In genomic region chrX:68685722-68686683, GRCh38 we compare ENCODE assay signal across 8 cellular contexts. TPM values are rescaled to one million over a fixed set of nuclear protein-coding genes. Genes with fewer than 3 reads are reported as not detected.
DNase-seq lines count a peak whose midpoint lies in the region; ATAC-seq and TF ChIP-seq lines count a peak whose summit lies in the region.

No MANE protein-coding gene starts in this region.

- no peak for DNase-seq in AG09319 (ENCODE audit: extremely low read depth, low read depth)
- no peak for DNase-seq in activated T-cell treated with anti-CD3 and anti-CD28 coated beads, Interleukin-2, amount 50 U/mL, for 4 hours
- peak; percentile 71 for DNase-seq in left cardiac atrium
- no peak for DNase-seq in skeletal muscle cell (ENCODE audit: low read depth)
- DNase-seq in DMS153 treated with DMSO at 0.1 percent for 48 hours (lab: John Stamatoyannopoulos, UW; ENCODE audit: unreplicated experiment), result no peak

- H3K9me3 Mint-ChIP-seq in activated T-cell treated with anti-CD3 and anti-CD28 coated beads, Interleukin-2, amount 50 U/mL, for 4 hours, result no peaks in the 10 kb centered on the region

- intact Hi-C loops in left cardiac atrium (cut with DNase I), result no loop called here

- peak; percentile 38 for ATAC-seq in HG02884 (IDR thresholded peaks at IDR 0.05; ENCODE audit: unreplicated experiment)
- peak; percentile 44 to 59 for ATAC-seq in activated T-cell treated with anti-CD3 and anti-CD28 coated beads, Interleukin-2, amount 50 U/mL, for 4 hours
- peak; percentile 57 to 70 for ATAC-seq in left cardiac atrium
- no peak for ATAC-seq in HG03097 (IDR thresholded peaks at IDR 0.05; ENCODE audit: low FRiP score, unreplicated experiment)
- no peak for ATAC-seq in GM18520 (IDR thresholded peaks at IDR 0.05; ENCODE audit: unreplicated experiment)

- H3K4me3 ChIP-seq in skeletal muscle cell (ENCODE audit: low read depth, low read length), result peak overlapping the region; percentile 40

- peak; percentile 15 for TF ChIP-seq CTCF in AG09319 (IDR thresholded peaks at IDR 0.05; ENCODE audit: low read depth, low read length)

- H3K36me3 Mint-ChIP-seq in activated T-cell treated with anti-CD3 and anti-CD28 coated beads, Interleukin-2, amount 50 U/mL, for 4 hours (ENCODE audit: insufficient read depth), result no peaks in the 10 kb centered on the region

- peak overlapping the region; percentile 54 for H3K4me3 Mint-ChIP-seq in activated T-cell treated with anti-CD3 and anti-CD28 coated beads, Interleukin-2, amount 50 U/mL, for 4 hours

- H3K27me3 Mint-ChIP-seq in activated T-cell treated with anti-CD3 and anti-CD28 coated beads, Interleukin-2, amount 50 U/mL, for 4 hours (ENCODE audit: low read depth), result peaks cover 18% of the 10 kb centered on the region

- peaks cover 11% of the 10 kb centered on the region for H3K4me1 Mint-ChIP-seq in activated T-cell treated with anti-CD3 and anti-CD28 coated beads, Interleukin-2, amount 50 U/mL, for 4 hours (ENCODE audit: low read depth)

RNA-seq across cellular contexts. Expression of gene STARD8, which starts 38.5 kb away (rescaled TPM):
- total RNA-seq in activated T-cell treated with anti-CD3 and anti-CD28 coated beads, Interleukin-2, amount 50 U/mL, for 4 hours, result under 1 TPM; 0.11 to 0.19 (median 0.18) TPM
- 10 to 100 TPM; 13.2 to 15.2 TPM for total RNA-seq in left cardiac atrium

Comparison
In these comparisons a context has a peak if more than half of its experiments do, and no peak if none do; other contexts are left out.
1. ATAC-seq: peak in HG02884 (single experiment), activated T-cell treated with anti-CD3 and anti-CD28 coated beads, Interleukin-2, amount 50 U/mL, for 4 hours (2 of 2) and left cardiac atrium (2 of 2); none in HG03097 (single experiment) and GM18520 (single experiment).
2. RNA of gene STARD8, which starts 38.5 kb away (total RNA-seq): 13.2 to 15.2 TPM in left cardiac atrium; 0.11 to 0.19 TPM in activated T-cell treated with anti-CD3 and anti-CD28 coated beads, Interleukin-2, amount 50 U/mL, for 4 hours; every median in the first group is over 10 times any median in the second.